Comparison of ENCODE assay signal across 18 cellular contexts in genomic region chr16:22624759-22625533, GRCh38.
DNase-seq lines count a peak whose midpoint lies in the region; ATAC-seq, FAIRE-seq and TF ChIP-seq lines count a peak whose summit lies in the region.
"Had no signal": no experiment of that assay in that cellular context is flagged by ENCODE, and none has a peak within 500 bp of the region (broad histone marks: within the 10 kb centered on the region; RNA-seq: fewer than 3 reads in every experiment).

No MANE protein-coding gene starts in this region.

- no peak overlapping the region for H3K4me3 ChIP-seq in GM12865 (ENCODE audit: low read depth, low read length)
- H3K4me3 ChIP-seq: PC-9 had no signal

- no peak overlapping the region for H3K4me3 Mint-ChIP-seq in activated T-helper 17 cell treated with anti-CD3 and anti-CD28 coated beads, Interleukin-2, amount 50 U/mL, for 72 hours
- H3K4me3 Mint-ChIP-seq: B cell had no signal

- peaks cover 5% of the 10 kb centered on the region for H3K27me3 Mint-ChIP-seq in activated T-helper 17 cell treated with anti-CD3 and anti-CD28 coated beads, Interleukin-2, amount 50 U/mL, for 72 hours

- FAIRE-seq in RCC 7860 (lab: Jason Lieb, UNC) = no peak
- FAIRE-seq: GM19239 had no signal

- DNase-seq in activated CD4-positive, alpha-beta T cell treated with anti-CD3 and anti-CD28 coated beads for 48 hours = peak; percentile 18
- no peak for DNase-seq in activated CD4-positive, alpha-beta T cell treated with anti-CD3 and anti-CD28 coated beads, Interleukin-2, amount 50 U/mL, for 4 hours
- DNase-seq in GM12865 (ENCODE audit: low read depth) (peak; percentile 24), epithelial cell of prostate (ENCODE audit: low read depth, low spot score) (peak; percentile 73), RPMI8226 (no peak), RCC 7860 (ENCODE audit: low spot score) (no peak), SKM-1 treated with dmso at 0.1 percent for 144 hours (lab: John Stamatoyannopoulos, UW; ENCODE audit: unreplicated experiment) (no peak)
- DNase-seq: 8988T, DND-41, Kasumi-1, NCI-H2029 treated with DMSO at 0.1 percent for 48 hours, NCI-H2171, NCI-H526, PC-9 had no signal

- no peaks in the 10 kb centered on the region for H3K36me3 Mint-ChIP-seq in activated T-helper 17 cell treated with anti-CD3 and anti-CD28 coated beads, Interleukin-2, amount 50 U/mL, for 72 hours (ENCODE audit: low read depth)

- no peak for TF ChIP-seq CTCF in GM12865 (IDR thresholded peaks at IDR 0.05; ENCODE audit: insufficient read depth, low read depth, low read length, missing control alignments)

- ATAC-seq in activated T-helper 17 cell treated with anti-CD3 and anti-CD28 coated beads, Interleukin-2, amount 50 U/mL, for 72 hours (replicated peaks) = peak; percentile 59
- ATAC-seq: Right ventricle myocardium inferior had no signal

- H3K4me1 Mint-ChIP-seq in activated T-helper 17 cell treated with anti-CD3 and anti-CD28 coated beads, Interleukin-2, amount 50 U/mL, for 72 hours = no peaks in the 10 kb centered on the region
- H3K4me1 Mint-ChIP-seq: B cell had no signal

- H3K27ac Mint-ChIP-seq in activated T-helper 17 cell treated with anti-CD3 and anti-CD28 coated beads, Interleukin-2, amount 50 U/mL, for 72 hours = no peak overlapping the region
- H3K27ac Mint-ChIP-seq: B cell had no signal

- H3K9me3 Mint-ChIP-seq in activated T-helper 17 cell treated with anti-CD3 and anti-CD28 coated beads, Interleukin-2, amount 50 U/mL, for 72 hours = no peaks in the 10 kb centered on the region

- H3K27ac ChIP-seq in epithelial cell of prostate = peak overlapping the region; percentile 53
- H3K27ac ChIP-seq: PC-9 had no signal

Comparison
In these comparisons a context has a peak if more than half of its experiments do, and no peak if none do; other contexts are left out.
1. DNase-seq: peak in activated CD4-positive, alpha-beta T cell treated with anti-CD3 and anti-CD28 coated beads for 48 hours (single experiment), GM12865 (single experiment) and epithelial cell of prostate (single experiment); none in activated CD4-positive, alpha-beta T cell treated with anti-CD3 and anti-CD28 coated beads, Interleukin-2, amount 50 U/mL, for 4 hours (0 of 2), RPMI8226 (single experiment), RCC 7860 (single experiment) and SKM-1 treated with dmso at 0.1 percent for 144 hours (single experiment).